8 cellular contexts compared by ENCODE assay signal in genomic region chr9:694499-695154, GRCh38.
DNase-seq lines count a peak whose midpoint lies in the region; ATAC-seq and TF ChIP-seq lines count a peak whose summit lies in the region.

No MANE protein-coding gene starts in this region.

- H3K9ac ChIP-seq in subcutaneous abdominal adipose tissue (ENCODE audit: low read length in 5 of 5) = peak overlapping the region; percentile 63 to 87 (median 83)

- TF ChIP-seq CTCF in coronary artery (IDR thresholded peaks at IDR 0.05) (no peak), lower lobe of right lung (IDR thresholded peaks at IDR 0.05) (no peak)

- H3K9me3 ChIP-seq in lower lobe of right lung = no peaks in the 10 kb centered on the region
- no peaks in the 10 kb centered on the region for H3K9me3 ChIP-seq in subcutaneous abdominal adipose tissue (ENCODE audit: control insufficient read depth in 5 of 5, low read length in 5 of 5)

- intact Hi-C loops in lower lobe of right lung (cut with DNase I) = no loop called here

- no peaks in the 10 kb centered on the region for H3K27me3 ChIP-seq in lower lobe of right lung (ENCODE audit: low read depth)
- no peaks in the 10 kb centered on the region for H3K27me3 ChIP-seq in subcutaneous abdominal adipose tissue (ENCODE audit: control insufficient read depth in 5 of 5, insufficient read depth in 4 of 5, low read length in 5 of 5)

- H3K36me3 ChIP-seq in lower lobe of right lung (no peaks in the 10 kb centered on the region), subcutaneous abdominal adipose tissue (ENCODE audit: control insufficient read depth in 5 of 5, insufficient read depth in 5 of 5, low read length in 5 of 5) (peaks cover 0 to 6% (median 0%) of the 10 kb centered on the region in 5 donors)

- H3K4me1 ChIP-seq in lower lobe of right lung = peaks cover 32% of the 10 kb centered on the region
- peaks cover 15 to 83% (median 74%) of the 10 kb centered on the region in 5 donors for H3K4me1 ChIP-seq in subcutaneous abdominal adipose tissue (ENCODE audit: control insufficient read depth in 5 of 5, insufficient read depth in 5 of 5, low read length in 5 of 5)

- DNase-seq in LHCN-M2 (ENCODE audit: low read depth) (peak; percentile 94), coronary artery (ENCODE audit: low spot score) (no peak), lower lobe of right lung (no peak), germinal center (ENCODE audit: low spot score) (no peak), RPMI8226 (no peak)
- DNase-seq in activated CD4-positive, CD25-positive, alpha-beta regulatory T cell (lab: John Stamatoyannopoulos, UW) = no peak

- H3K4me3 ChIP-seq in coronary artery = peak overlapping the region; percentile 67
- peak overlapping the region; percentile 13 for H3K4me3 ChIP-seq in lower lobe of right lung
- peak overlapping the region; percentile 54 to 66 (median 65) for H3K4me3 ChIP-seq in subcutaneous abdominal adipose tissue (ENCODE audit: low read depth in 1 of 5, low read length in 5 of 5)

- H3K27ac ChIP-seq in coronary artery (peak overlapping the region; percentile 94), lower lobe of right lung (peak overlapping the region; percentile 54), subcutaneous abdominal adipose tissue (ENCODE audit: low read depth, low read length) (peak overlapping the region; percentile 98)

- ATAC-seq in lower lobe of right lung = peak; percentile 34 to 51
- ATAC-seq in GM21367 (IDR thresholded peaks at IDR 0.05; ENCODE audit: unreplicated experiment) = no peak

Comparison
In these comparisons a context has a peak if more than half of its experiments do, and no peak if none do; other contexts are left out.
1. H3K4me3 ChIP-seq: peak in every context shown above with its lines; median percentile 67 in coronary artery; 65 in subcutaneous abdominal adipose tissue; 13 in lower lobe of right lung.